ENCODE assay signal across 1 cellular context in the genomic region with DNA sequence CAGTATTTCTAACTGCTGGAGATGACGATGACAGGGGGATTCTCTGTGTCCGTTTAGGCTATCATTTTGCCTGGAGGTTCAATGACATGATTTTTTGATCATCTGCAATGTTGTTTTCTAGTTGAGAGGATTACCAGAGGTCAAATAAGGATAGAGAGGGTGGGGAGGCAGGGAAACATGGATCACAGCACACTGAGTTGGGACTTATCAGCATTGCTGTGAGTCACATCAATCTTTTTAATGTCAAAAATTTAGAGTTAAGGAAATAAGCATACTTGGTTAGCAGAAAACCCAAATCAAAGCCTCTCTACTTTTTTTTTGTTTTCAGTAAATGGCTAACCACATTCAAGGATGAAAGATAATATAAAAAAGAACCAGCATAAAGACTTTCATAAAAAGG.
A peak's percentile ranks its signal among the peaks of the same experiment; 100 is the strongest.
TF ChIP-seq lines count a peak whose summit lies in the region.

No MANE protein-coding gene starts in this region.

TF ChIP-seq in K562, 482 proteins besides CTCF, POLR2A, EP300 and RAD21 (continued from another document):
- TF ChIP-seq PBX2 (CRISPR knock-in tag; IDR thresholded peaks at IDR 0.05; ENCODE audit: low read depth) (no peak), PBX2 (tag; conservative IDR thresholded peaks at IDR 0.05; ENCODE audit: low read depth) (0 out of 2 replicates have a peak, but pooled peaks have one; percentile 28), RBM14 (IDR thresholded peaks at IDR 0.05; ENCODE audit: borderline replicate concordance, insufficient read depth, low read depth, low read length) (no peak)
